1 cellular context compared by ENCODE assay signal in the genomic region with DNA sequence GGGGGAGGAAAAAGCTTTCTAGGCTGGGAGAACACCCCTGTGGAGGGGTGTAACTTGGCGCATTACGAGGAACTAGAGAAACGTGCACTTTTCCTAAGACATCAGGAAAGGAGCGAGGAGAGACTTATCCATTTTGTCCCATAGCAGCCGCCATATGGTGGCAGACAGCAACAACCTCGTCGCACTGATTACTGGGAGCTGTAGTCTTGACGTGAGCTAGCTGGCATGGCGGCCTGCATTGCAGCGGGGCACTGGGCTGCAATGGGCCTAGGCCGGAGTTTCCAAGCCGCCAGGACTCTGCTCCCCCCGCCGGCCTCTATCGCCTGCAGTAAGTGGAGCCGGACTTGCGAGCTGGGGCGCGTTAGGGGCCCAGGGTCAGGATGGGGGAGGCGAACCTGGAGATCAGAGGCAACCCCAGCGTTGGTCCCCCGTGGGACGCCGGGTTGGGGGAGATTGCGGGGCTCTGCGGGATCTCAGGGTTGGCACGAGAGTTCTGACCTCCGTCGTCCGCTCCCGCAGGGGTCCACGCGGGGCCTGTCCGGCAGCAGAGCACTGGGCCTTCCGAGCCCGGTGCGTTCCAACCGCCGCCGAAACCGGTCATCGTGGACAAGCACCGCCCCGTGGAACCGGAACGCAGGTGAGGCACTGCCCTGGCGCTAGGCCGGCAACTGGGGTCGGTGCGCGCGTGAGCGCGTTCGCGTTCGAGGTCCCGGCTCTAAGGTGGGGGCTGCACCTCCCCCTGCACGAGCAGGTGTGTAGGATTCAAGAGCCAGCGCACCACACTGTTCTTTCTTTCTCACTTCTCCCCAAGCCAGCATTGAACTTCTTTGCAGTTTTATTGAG.
TF ChIP-seq lines count a peak whose summit lies in the region.

A gene (plus strand): TSS at position 201 of the 843 bp plus-strand sequence. CDS start 25 bp downstream, at position 226.

TF ChIP-seq in GM12878, 131 proteins besides CTCF, POLR2A, EP300 and RAD21 (continued from another document and continues in another):
- TF ChIP-seq, protein P1, sequence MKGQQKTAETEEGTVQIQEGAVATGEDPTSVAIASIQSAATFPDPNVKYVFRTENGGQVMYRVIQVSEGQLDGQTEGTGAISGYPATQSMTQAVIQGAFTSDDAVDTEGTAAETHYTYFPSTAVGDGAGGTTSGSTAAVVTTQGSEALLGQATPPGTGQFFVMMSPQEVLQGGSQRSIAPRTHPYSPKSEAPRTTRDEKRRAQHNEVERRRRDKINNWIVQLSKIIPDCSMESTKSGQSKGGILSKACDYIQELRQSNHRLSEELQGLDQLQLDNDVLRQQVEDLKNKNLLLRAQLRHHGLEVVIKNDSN (IDR thresholded peaks at IDR 0.05; ENCODE audit: borderline replicate concordance, extremely low read length, insufficient read depth, low read depth, low read length), result no peak
- TF ChIP-seq, protein P2, sequence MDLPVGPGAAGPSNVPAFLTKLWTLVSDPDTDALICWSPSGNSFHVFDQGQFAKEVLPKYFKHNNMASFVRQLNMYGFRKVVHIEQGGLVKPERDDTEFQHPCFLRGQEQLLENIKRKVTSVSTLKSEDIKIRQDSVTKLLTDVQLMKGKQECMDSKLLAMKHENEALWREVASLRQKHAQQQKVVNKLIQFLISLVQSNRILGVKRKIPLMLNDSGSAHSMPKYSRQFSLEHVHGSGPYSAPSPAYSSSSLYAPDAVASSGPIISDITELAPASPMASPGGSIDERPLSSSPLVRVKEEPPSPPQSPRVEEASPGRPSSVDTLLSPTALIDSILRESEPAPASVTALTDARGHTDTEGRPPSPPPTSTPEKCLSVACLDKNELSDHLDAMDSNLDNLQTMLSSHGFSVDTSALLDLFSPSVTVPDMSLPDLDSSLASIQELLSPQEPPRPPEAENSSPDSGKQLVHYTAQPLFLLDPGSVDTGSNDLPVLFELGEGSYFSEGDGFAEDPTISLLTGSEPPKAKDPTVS (IDR thresholded peaks at IDR 0.05; ENCODE audit: low read depth, low read length), result 0 out of 2 replicates have a peak, but pooled peaks have one; percentile 8
- no peak for TF ChIP-seq HDAC2 (IDR thresholded peaks at IDR 0.05)
- TF ChIP-seq RBBP5 (conservative IDR thresholded peaks at IDR 0.05), result no peak
- no peak for TF ChIP-seq NFXL1 (IDR thresholded peaks at IDR 0.05; ENCODE audit: borderline replicate concordance)
- no peak; the same call in 1 of the 2 replicates for TF ChIP-seq RUNX3 (IDR thresholded peaks at IDR 0.05; ENCODE audit: low read length)
- peak; percentile 94 for TF ChIP-seq SIX5 (IDR thresholded peaks at IDR 0.05; ENCODE audit: low read depth, low read length, severe bottlenecking)
- no peak; the same call in 1 of the 2 replicates for TF ChIP-seq CBX5 (IDR thresholded peaks at IDR 0.05; ENCODE audit: low read depth)
- TF ChIP-seq SUPT20H (IDR thresholded peaks at IDR 0.05; ENCODE audit: borderline replicate concordance, control insufficient read depth, low read depth, low read length), result no peak
- peak; percentile 64; the same call in 1 of the 2 replicates for TF ChIP-seq SMAD5 (IDR thresholded peaks at IDR 0.05; ENCODE audit: low read depth)
- TF ChIP-seq, protein P3, sequence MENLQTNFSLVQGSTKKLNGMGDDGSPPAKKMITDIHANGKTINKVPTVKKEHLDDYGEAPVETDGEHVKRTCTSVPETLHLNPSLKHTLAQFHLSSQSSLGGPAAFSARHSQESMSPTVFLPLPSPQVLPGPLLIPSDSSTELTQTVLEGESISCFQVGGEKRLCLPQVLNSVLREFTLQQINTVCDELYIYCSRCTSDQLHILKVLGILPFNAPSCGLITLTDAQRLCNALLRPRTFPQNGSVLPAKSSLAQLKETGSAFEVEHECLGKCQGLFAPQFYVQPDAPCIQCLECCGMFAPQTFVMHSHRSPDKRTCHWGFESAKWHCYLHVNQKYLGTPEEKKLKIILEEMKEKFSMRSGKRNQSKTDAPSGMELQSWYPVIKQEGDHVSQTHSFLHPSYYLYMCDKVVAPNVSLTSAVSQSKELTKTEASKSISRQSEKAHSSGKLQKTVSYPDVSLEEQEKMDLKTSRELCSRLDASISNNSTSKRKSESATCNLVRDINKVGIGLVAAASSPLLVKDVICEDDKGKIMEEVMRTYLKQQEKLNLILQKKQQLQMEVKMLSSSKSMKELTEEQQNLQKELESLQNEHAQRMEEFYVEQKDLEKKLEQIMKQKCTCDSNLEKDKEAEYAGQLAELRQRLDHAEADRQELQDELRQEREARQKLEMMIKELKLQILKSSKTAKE (IDR thresholded peaks at IDR 0.05; ENCODE audit: low read depth, poor library complexity, severe bottlenecking), result no peak
- no peak for TF ChIP-seq BRCA1 (IDR thresholded peaks at IDR 0.05; ENCODE audit: low read depth, low read length)
- TF ChIP-seq, protein P4, sequence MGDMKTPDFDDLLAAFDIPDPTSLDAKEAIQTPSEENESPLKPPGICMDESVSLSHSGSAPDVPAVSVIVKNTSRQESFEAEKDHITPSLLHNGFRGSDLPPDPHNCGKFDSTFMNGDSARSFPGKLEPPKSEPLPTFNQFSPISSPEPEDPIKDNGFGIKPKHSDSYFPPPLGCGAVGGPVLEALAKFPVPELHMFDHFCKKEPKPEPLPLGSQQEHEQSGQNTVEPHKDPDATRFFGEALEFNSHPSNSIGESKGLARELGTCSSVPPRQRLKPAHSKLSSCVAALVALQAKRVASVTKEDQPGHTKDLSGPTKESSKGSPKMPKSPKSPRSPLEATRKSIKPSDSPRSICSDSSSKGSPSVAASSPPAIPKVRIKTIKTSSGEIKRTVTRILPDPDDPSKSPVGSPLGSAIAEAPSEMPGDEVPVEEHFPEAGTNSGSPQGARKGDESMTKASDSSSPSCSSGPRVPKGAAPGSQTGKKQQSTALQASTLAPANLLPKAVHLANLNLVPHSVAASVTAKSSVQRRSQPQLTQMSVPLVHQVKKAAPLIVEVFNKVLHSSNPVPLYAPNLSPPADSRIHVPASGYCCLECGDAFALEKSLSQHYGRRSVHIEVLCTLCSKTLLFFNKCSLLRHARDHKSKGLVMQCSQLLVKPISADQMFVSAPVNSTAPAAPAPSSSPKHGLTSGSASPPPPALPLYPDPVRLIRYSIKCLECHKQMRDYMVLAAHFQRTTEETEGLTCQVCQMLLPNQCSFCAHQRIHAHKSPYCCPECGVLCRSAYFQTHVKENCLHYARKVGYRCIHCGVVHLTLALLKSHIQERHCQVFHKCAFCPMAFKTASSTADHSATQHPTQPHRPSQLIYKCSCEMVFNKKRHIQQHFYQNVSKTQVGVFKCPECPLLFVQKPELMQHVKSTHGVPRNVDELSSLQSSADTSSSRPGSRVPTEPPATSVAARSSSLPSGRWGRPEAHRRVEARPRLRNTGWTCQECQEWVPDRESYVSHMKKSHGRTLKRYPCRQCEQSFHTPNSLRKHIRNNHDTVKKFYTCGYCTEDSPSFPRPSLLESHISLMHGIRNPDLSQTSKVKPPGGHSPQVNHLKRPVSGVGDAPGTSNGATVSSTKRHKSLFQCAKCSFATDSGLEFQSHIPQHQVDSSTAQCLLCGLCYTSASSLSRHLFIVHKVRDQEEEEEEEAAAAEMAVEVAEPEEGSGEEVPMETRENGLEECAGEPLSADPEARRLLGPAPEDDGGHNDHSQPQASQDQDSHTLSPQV (IDR thresholded peaks at IDR 0.05), result no peak
- TF ChIP-seq, protein P5, sequence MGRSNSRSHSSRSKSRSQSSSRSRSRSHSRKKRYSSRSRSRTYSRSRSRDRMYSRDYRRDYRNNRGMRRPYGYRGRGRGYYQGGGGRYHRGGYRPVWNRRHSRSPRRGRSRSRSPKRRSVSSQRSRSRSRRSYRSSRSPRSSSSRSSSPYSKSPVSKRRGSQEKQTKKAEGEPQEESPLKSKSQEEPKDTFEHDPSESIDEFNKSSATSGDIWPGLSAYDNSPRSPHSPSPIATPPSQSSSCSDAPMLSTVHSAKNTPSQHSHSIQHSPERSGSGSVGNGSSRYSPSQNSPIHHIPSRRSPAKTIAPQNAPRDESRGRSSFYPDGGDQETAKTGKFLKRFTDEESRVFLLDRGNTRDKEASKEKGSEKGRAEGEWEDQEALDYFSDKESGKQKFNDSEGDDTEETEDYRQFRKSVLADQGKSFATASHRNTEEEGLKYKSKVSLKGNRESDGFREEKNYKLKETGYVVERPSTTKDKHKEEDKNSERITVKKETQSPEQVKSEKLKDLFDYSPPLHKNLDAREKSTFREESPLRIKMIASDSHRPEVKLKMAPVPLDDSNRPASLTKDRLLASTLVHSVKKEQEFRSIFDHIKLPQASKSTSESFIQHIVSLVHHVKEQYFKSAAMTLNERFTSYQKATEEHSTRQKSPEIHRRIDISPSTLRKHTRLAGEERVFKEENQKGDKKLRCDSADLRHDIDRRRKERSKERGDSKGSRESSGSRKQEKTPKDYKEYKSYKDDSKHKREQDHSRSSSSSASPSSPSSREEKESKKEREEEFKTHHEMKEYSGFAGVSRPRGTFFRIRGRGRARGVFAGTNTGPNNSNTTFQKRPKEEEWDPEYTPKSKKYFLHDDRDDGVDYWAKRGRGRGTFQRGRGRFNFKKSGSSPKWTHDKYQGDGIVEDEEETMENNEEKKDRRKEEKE (IDR thresholded peaks at IDR 0.05), result no peak
- no peak for TF ChIP-seq ZNF24 (IDR thresholded peaks at IDR 0.05)
- TF ChIP-seq ZNF622 (IDR thresholded peaks at IDR 0.05), result no peak
- TF ChIP-seq ZBED1 (IDR thresholded peaks at IDR 0.05; ENCODE audit: borderline replicate concordance), result no peak; the same call in 1 of the 2 replicates
- TF ChIP-seq PML (IDR thresholded peaks at IDR 0.05; ENCODE audit: low read length), result no peak
- TF ChIP-seq, protein P6, sequence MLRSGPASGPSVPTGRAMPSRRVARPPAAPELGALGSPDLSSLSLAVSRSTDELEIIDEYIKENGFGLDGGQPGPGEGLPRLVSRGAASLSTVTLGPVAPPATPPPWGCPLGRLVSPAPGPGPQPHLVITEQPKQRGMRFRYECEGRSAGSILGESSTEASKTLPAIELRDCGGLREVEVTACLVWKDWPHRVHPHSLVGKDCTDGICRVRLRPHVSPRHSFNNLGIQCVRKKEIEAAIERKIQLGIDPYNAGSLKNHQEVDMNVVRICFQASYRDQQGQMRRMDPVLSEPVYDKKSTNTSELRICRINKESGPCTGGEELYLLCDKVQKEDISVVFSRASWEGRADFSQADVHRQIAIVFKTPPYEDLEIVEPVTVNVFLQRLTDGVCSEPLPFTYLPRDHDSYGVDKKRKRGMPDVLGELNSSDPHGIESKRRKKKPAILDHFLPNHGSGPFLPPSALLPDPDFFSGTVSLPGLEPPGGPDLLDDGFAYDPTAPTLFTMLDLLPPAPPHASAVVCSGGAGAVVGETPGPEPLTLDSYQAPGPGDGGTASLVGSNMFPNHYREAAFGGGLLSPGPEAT (IDR thresholded peaks at IDR 0.05; ENCODE audit: low read depth), result peak; percentile 76
- TF ChIP-seq, protein P7, sequence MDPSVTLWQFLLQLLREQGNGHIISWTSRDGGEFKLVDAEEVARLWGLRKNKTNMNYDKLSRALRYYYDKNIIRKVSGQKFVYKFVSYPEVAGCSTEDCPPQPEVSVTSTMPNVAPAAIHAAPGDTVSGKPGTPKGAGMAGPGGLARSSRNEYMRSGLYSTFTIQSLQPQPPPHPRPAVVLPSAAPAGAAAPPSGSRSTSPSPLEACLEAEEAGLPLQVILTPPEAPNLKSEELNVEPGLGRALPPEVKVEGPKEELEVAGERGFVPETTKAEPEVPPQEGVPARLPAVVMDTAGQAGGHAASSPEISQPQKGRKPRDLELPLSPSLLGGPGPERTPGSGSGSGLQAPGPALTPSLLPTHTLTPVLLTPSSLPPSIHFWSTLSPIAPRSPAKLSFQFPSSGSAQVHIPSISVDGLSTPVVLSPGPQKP (IDR thresholded peaks at IDR 0.05; ENCODE audit: low read depth, low read length), result 0 out of 2 replicates have a peak, but pooled peaks have one; percentile 36
- no peak for TF ChIP-seq BCL11A (IDR thresholded peaks at IDR 0.05; ENCODE audit: low read depth, low read length)
- no peak for TF ChIP-seq ATF7 (IDR thresholded peaks at IDR 0.05; ENCODE audit: low read depth)
- TF ChIP-seq RAD51 (IDR thresholded peaks at IDR 0.05), result no peak
- TF ChIP-seq, protein P8, sequence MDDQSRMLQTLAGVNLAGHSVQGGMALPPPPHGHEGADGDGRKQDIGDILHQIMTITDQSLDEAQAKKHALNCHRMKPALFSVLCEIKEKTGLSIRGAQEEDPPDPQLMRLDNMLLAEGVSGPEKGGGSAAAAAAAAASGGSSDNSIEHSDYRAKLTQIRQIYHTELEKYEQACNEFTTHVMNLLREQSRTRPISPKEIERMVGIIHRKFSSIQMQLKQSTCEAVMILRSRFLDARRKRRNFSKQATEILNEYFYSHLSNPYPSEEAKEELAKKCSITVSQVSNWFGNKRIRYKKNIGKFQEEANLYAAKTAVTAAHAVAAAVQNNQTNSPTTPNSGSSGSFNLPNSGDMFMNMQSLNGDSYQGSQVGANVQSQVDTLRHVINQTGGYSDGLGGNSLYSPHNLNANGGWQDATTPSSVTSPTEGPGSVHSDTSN (IDR thresholded peaks at IDR 0.05; ENCODE audit: insufficient replicate concordance, low read depth, low read length), result no peak
- TF ChIP-seq SMC3 (IDR thresholded peaks at IDR 0.05; ENCODE audit: borderline replicate concordance, low read length), result no peak
- TF ChIP-seq, protein P9, sequence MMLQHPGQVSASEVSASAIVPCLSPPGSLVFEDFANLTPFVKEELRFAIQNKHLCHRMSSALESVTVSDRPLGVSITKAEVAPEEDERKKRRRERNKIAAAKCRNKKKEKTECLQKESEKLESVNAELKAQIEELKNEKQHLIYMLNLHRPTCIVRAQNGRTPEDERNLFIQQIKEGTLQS (IDR thresholded peaks at IDR 0.05; ENCODE audit: borderline replicate concordance, extremely low read depth, low read depth, low read length), result no peak
- TF ChIP-seq, protein P10, sequence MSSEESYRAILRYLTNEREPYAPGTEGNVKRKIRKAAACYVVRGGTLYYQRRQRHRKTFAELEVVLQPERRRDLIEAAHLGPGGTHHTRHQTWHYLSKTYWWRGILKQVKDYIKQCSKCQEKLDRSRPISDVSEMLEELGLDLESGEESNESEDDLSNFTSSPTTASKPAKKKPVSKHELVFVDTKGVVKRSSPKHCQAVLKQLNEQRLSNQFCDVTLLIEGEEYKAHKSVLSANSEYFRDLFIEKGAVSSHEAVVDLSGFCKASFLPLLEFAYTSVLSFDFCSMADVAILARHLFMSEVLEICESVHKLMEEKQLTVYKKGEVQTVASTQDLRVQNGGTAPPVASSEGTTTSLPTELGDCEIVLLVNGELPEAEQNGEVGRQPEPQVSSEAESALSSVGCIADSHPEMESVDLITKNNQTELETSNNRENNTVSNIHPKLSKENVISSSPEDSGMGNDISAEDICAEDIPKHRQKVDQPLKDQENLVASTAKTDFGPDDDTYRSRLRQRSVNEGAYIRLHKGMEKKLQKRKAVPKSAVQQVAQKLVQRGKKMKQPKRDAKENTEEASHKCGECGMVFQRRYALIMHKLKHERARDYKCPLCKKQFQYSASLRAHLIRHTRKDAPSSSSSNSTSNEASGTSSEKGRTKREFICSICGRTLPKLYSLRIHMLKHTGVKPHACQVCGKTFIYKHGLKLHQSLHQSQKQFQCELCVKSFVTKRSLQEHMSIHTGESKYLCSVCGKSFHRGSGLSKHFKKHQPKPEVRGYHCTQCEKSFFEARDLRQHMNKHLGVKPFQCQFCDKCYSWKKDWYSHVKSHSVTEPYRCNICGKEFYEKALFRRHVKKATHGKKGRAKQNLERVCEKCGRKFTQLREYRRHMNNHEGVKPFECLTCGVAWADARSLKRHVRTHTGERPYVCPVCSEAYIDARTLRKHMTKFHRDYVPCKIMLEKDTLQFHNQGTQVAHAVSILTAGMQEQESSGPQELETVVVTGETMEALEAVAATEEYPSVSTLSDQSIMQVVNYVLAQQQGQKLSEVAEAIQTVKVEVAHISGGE (CRISPR knock-in tag; IDR thresholded peaks at IDR 0.05), result peak; percentile 65; the same call in 1 of the 2 replicates
- peak; percentile 72; the same call in 1 of the 2 replicates for TF ChIP-seq NBN (IDR thresholded peaks at IDR 0.05)
- peak; percentile 78 for TF ChIP-seq SREBF1 (IDR thresholded peaks at IDR 0.05; ENCODE audit: low read length)
